Comparison of ENCODE assay signal across 8 cellular contexts in genomic region chr11:35029979-35030378, GRCh38.
A peak's percentile ranks its signal among the peaks of the same experiment; 100 is the strongest.
DNase-seq lines count a peak whose midpoint lies in the region; ATAC-seq and TF ChIP-seq lines count a peak whose summit lies in the region.

No MANE protein-coding gene starts in this region.

- peaks cover 36% of the 10 kb centered on the region for H3K4me1 Mint-ChIP-seq in T-helper 1 cell treated with Interleukin-12 subunit alpha and Interleukin-12 subunit beta and Interleukin-4 antibody, amounts not matched to agents 30 μg/mL and 1 μg/mL, for 36 hours (ENCODE audit: low read depth)

- H3K36me3 ChIP-seq in right atrium auricular region, result no peaks in the 10 kb centered on the region
- H3K36me3 ChIP-seq in heart right ventricle, result no peaks in the 10 kb centered on the region
- H3K36me3 ChIP-seq in gastroesophageal sphincter, result no peaks in the 10 kb centered on the region
- H3K36me3 ChIP-seq in esophagus muscularis mucosa, result no peaks in the 10 kb centered on the region

- H3K4me3 ChIP-seq in right atrium auricular region (no peak overlapping the region), heart right ventricle (no peak overlapping the region), gastroesophageal sphincter (no peak overlapping the region), esophagus muscularis mucosa (no peak overlapping the region)

- peaks cover 21% of the 10 kb centered on the region for H3K36me3 Mint-ChIP-seq in T-helper 1 cell treated with Interleukin-12 subunit alpha and Interleukin-12 subunit beta and Interleukin-4 antibody, amounts not matched to agents 30 μg/mL and 1 μg/mL, for 36 hours (ENCODE audit: low read depth)

- peaks cover 0 to 12% of the 10 kb centered on the region in 2 donors for H3K4me1 ChIP-seq in right atrium auricular region
- peaks cover 0 to 21% (median 12%) of the 10 kb centered on the region in 9 donors for H3K4me1 ChIP-seq in heart right ventricle
- peaks cover 0 to 14% (median 6%) of the 10 kb centered on the region in 3 donors for H3K4me1 ChIP-seq in gastroesophageal sphincter
- H3K4me1 ChIP-seq in esophagus muscularis mucosa, result peaks cover 12 to 18% (median 15%) of the 10 kb centered on the region in 4 donors

- H3K9me3 ChIP-seq in right atrium auricular region (peaks cover 0 to 3% of the 10 kb centered on the region in 2 donors), heart right ventricle (peaks cover 0 to 7% (median 0%) of the 10 kb centered on the region in 11 donors), gastroesophageal sphincter (no peaks in the 10 kb centered on the region), esophagus muscularis mucosa (no peaks in the 10 kb centered on the region)

- H3K9me3 Mint-ChIP-seq in T-helper 1 cell treated with Interleukin-12 subunit alpha and Interleukin-12 subunit beta and Interleukin-4 antibody, amounts not matched to agents 30 μg/mL and 1 μg/mL, for 36 hours, result peaks cover 40% of the 10 kb centered on the region

- H3K27ac ChIP-seq in right atrium auricular region (peak overlapping the region; percentile 36 to 65), heart right ventricle (peak overlapping the region in 5 of 10 donors; percentile 55 to 78 (median 68)), gastroesophageal sphincter (peak overlapping the region in 1 of 4 donors; percentile 65), esophagus muscularis mucosa (replicated peaks in 1 of 4) (peak overlapping the region in 1 of 4 donors; percentile 55)

- DNase-seq in right atrium auricular region (ENCODE audit: low spot score), result no peak
- no peak for DNase-seq in heart right ventricle
- no peak for DNase-seq in germinal center (ENCODE audit: low spot score)
- no peak for DNase-seq in NCI-H446 treated with DMSO at 0.1 percent for 48 hours (lab: John Stamatoyannopoulos, UW)
- DNase-seq in esophagus muscularis mucosa (ENCODE audit: extremely low spot score), result no peak

- H3K27me3 Mint-ChIP-seq in T-helper 1 cell treated with Interleukin-12 subunit alpha and Interleukin-12 subunit beta and Interleukin-4 antibody, amounts not matched to agents 30 μg/mL and 1 μg/mL, for 36 hours (ENCODE audit: low read depth), result peaks cover 20% of the 10 kb centered on the region

- peak overlapping the region; percentile 66 for H3K4me3 Mint-ChIP-seq in T-helper 1 cell treated with Interleukin-12 subunit alpha and Interleukin-12 subunit beta and Interleukin-4 antibody, amounts not matched to agents 30 μg/mL and 1 μg/mL, for 36 hours

- no peak for ATAC-seq in heart right ventricle
- ATAC-seq in HG03039 (IDR thresholded peaks at IDR 0.05; ENCODE audit: unreplicated experiment), result peak; percentile 86
- peak; percentile 41 for ATAC-seq in gastroesophageal sphincter

- TF ChIP-seq POLR2A in gastroesophageal sphincter (IDR thresholded peaks at IDR 0.05) (no peak), esophagus muscularis mucosa (IDR thresholded peaks at IDR 0.05; ENCODE audit: low read depth) (no peak)

- TF ChIP-seq EP300 in gastroesophageal sphincter (IDR thresholded peaks at IDR 0.05) (no peak), esophagus muscularis mucosa (IDR thresholded peaks at IDR 0.05) (no peak)

- TF ChIP-seq CTCF in right atrium auricular region (IDR thresholded peaks at IDR 0.05) (no peak), heart right ventricle (IDR thresholded peaks at IDR 0.05) (no peak), gastroesophageal sphincter (IDR thresholded peaks at IDR 0.05) (no peak), esophagus muscularis mucosa (IDR thresholded peaks at IDR 0.05) (no peak)

- H3K27me3 ChIP-seq in right atrium auricular region, result no peaks in the 10 kb centered on the region
- no peaks in the 10 kb centered on the region for H3K27me3 ChIP-seq in heart right ventricle
- H3K27me3 ChIP-seq in gastroesophageal sphincter, result no peaks in the 10 kb centered on the region
- no peaks in the 10 kb centered on the region for H3K27me3 ChIP-seq in esophagus muscularis mucosa

- 69 to 73% methylated on average over 5 of the region's 5 CpGs for WGBS in heart right ventricle, 2 donors
- 28 to 58% methylated on average over 4 to 5 of the region's 5 CpGs for WGBS in gastroesophageal sphincter (ENCODE audit: low coverage in 1 of 2), 2 donors
- WGBS in esophagus muscularis mucosa, result 48% methylated on average over 5 of the region's 5 CpGs

- intact Hi-C loops in heart right ventricle (cut with DNase I), result loop anchor here in 1 of 10 donors (10.0 kb wide), 1 partner anchor 135 kb away; no protein-coding TSS in a partner anchor
- intact Hi-C loops in esophagus muscularis mucosa (cut with DNase I), result no loop called here

- peak overlapping the region; percentile 76 for H3K27ac Mint-ChIP-seq in T-helper 1 cell treated with Interleukin-12 subunit alpha and Interleukin-12 subunit beta and Interleukin-4 antibody, amounts not matched to agents 30 μg/mL and 1 μg/mL, for 36 hours

Comparison
In these comparisons a context has a peak if more than half of its experiments do, and no peak if none do; other contexts are left out.
1. ATAC-seq: peak in HG03039 (single experiment) and gastroesophageal sphincter (single experiment); none in heart right ventricle (0 of 8).